8 cellular contexts compared by ENCODE assay signal in the genomic region with DNA sequence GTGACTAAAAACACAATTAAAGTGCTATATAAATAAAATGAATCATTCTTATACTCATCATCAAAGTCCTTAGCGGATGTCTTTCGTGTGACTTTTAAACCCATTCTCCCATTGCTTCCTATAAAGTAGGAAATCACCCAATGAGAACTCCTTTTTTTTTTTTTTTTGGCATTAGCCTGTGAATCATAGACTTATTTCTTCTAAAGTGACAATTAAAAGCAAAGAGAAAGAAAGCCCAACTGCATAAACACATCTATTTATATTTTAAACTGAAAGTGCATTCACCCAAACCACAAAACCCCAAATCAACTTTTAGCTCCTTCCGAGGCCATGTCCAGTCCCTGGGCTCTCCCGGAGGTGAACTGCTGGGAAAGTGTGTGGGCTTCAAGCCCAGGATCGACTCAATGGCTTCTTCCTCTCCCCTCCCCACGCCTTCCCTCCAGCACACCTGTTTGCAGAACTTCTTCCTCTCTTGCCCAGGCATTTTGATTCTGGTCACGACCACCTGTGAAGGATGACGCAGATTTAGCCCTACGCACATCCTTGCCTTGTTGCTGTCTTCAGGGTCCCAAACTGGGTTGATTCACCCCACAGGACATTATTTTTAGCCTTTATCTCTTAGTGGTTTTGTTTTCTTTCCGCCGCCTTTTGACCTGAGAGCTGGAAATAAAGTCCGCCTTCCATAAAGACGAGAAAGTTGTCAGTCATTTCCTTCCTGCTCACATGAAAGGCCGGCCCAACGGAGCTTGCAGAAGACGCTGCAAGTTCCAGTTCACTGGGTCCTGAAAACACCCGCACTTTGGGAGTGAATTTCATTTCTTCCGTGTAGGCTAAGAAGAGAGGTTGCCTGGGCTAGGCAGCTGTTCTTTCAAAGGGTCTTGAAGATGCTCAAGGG.
DNase-seq lines count a peak whose midpoint lies in the region; ATAC-seq and TF ChIP-seq lines count a peak whose summit lies in the region.

No MANE protein-coding gene starts in this region.

- no peak for DNase-seq in lung (ENCODE audit: low spot score)
- DNase-seq in iPS-NIHi7 (ENCODE audit: extremely low spot score) = no peak
- no peak for DNase-seq in lower leg skin (ENCODE audit: low spot score in 2 of 2)
- DNase-seq in NCI-H510A (lab: John Stamatoyannopoulos, UW) = no peak
- DNase-seq in SW 1271 (lab: John Stamatoyannopoulos, UW) = no peak

- WGBS in lung, 2 donors = 23 to 40% methylated on average over 18 of the region's 18 CpGs
- WGBS in lower leg skin, 2 donors = 68 to 70% methylated on average over 18 of the region's 18 CpGs

- TF ChIP-seq POLR2A in lower leg skin (IDR thresholded peaks at IDR 0.05) = no peak

- no peak overlapping the region for H3K27ac ChIP-seq in lung (ENCODE audit: low read depth in 1 of 2, low read length in 1 of 2)

- no peaks in the 10 kb centered on the region for H3K27me3 ChIP-seq in lung (ENCODE audit: control insufficient read depth, insufficient read depth)

- intact Hi-C loops in lower leg skin (cut with DNase I; ENCODE audit: low total_unique reads) = no loop called here

- no peaks in the 10 kb centered on the region for H3K36me3 ChIP-seq in lung (ENCODE audit: control insufficient read depth in 2 of 2, insufficient read depth in 2 of 2, low read length in 2 of 2)

- H3K4me3 ChIP-seq in lung = no peak overlapping the region
- no peak overlapping the region for H3K4me3 ChIP-seq in lower leg skin (ENCODE audit: low read depth, poor library complexity, severe bottlenecking)

- TF ChIP-seq CTCF in lung (IDR thresholded peaks at IDR 0.05; ENCODE audit: control extremely low read depth, extremely low read depth) = no peak
- no peak for TF ChIP-seq CTCF in lower leg skin (IDR thresholded peaks at IDR 0.05)

- ATAC-seq in GM18870 (IDR thresholded peaks at IDR 0.05; ENCODE audit: unreplicated experiment) (peak; percentile 77), HG02610 (IDR thresholded peaks at IDR 0.05; ENCODE audit: unreplicated experiment) (peak; percentile 81), lung (ENCODE audit: insufficient read depth, low FRiP score) (peak; percentile 19)

- peaks cover 0 to 5% of the 10 kb centered on the region in 2 donors for H3K4me1 ChIP-seq in lung (ENCODE audit: control insufficient read depth in 2 of 2, insufficient read depth in 2 of 2, low read length in 2 of 2)

- H3K9me3 ChIP-seq in lung (ENCODE audit: control insufficient read depth in 2 of 2, insufficient read depth in 1 of 2, low read length in 1 of 2) = peaks cover 0 to 3% of the 10 kb centered on the region in 2 donors

TF ChIP-seq in PFSK-1, 5 proteins besides CTCF, POLR2A, EP300 and RAD21:
- TF ChIP-seq TAF1 (IDR thresholded peaks at IDR 0.05; ENCODE audit: borderline replicate concordance, insufficient read depth, low read length) (no peak), FOXP2 (optimal IDR thresholded peaks at IDR 0.05; ENCODE audit: borderline replicate concordance, extremely low read depth, extremely low read length, insufficient read depth) (peak; percentile 43)
- TF ChIP-seq, protein P1, sequence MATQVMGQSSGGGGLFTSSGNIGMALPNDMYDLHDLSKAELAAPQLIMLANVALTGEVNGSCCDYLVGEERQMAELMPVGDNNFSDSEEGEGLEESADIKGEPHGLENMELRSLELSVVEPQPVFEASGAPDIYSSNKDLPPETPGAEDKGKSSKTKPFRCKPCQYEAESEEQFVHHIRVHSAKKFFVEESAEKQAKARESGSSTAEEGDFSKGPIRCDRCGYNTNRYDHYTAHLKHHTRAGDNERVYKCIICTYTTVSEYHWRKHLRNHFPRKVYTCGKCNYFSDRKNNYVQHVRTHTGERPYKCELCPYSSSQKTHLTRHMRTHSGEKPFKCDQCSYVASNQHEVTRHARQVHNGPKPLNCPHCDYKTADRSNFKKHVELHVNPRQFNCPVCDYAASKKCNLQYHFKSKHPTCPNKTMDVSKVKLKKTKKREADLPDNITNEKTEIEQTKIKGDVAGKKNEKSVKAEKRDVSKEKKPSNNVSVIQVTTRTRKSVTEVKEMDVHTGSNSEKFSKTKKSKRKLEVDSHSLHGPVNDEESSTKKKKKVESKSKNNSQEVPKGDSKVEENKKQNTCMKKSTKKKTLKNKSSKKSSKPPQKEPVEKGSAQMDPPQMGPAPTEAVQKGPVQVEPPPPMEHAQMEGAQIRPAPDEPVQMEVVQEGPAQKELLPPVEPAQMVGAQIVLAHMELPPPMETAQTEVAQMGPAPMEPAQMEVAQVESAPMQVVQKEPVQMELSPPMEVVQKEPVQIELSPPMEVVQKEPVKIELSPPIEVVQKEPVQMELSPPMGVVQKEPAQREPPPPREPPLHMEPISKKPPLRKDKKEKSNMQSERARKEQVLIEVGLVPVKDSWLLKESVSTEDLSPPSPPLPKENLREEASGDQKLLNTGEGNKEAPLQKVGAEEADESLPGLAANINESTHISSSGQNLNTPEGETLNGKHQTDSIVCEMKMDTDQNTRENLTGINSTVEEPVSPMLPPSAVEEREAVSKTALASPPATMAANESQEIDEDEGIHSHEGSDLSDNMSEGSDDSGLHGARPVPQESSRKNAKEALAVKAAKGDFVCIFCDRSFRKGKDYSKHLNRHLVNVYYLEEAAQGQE (IDR thresholded peaks at IDR 0.05; ENCODE audit: insufficient read depth in 1 of 2, low read depth in 2 of 2, low read length in 2 of 2) = 0 out of 4 replicates have a peak, but pooled peaks of 1 of the 2 experiments have one; percentile 36

Comparison
In these comparisons a context has a peak if more than half of its experiments do, and no peak if none do; other contexts are left out.
1. ATAC-seq: peak in every context shown above with its lines; median percentile 81 in HG02610; 77 in GM18870; 19 in lung.